Comparison of ENCODE assay signal across 9 cellular contexts in genomic region chr10:80661526-80661925, GRCh38.
"Had no signal": no experiment of that assay in that cellular context is flagged by ENCODE, and none has a peak within 500 bp of the region (broad histone marks: within the 10 kb centered on the region; RNA-seq: fewer than 3 reads in every experiment).

No MANE protein-coding gene starts in this region.

- DNase-seq: GM23248, GOT3, H7, HFFc6, KBM-7 had no signal

- H3K36me3 ChIP-seq: HAP-1 had no signal

- H3K9me3 Mint-ChIP-seq: HFFc6, IgD-negative memory B cell had no signal

- H3K4me3 Mint-ChIP-seq: HFFc6, IgD-negative memory B cell had no signal

- H3K27ac Mint-ChIP-seq: HFFc6, IgD-negative memory B cell had no signal

- H3K9me3 ChIP-seq: HAP-1 had no signal

- H3K4me3 ChIP-seq: GM23248, HAP-1 had no signal

- ATAC-seq: HCT116, HepG2 had no signal

- H3K4me1 ChIP-seq: HAP-1 had no signal

- H3K27ac ChIP-seq: GM23248 had no signal
